In genomic region chr2:144548088-144548487, GRCh38 we compare ENCODE assay signal across 23 cellular contexts. TPM values are rescaled to one million over a fixed set of nuclear protein-coding genes. Genes with fewer than 3 reads are reported as not detected.
DNase-seq lines count a peak whose midpoint lies in the region; ATAC-seq and TF ChIP-seq lines count a peak whose summit lies in the region.
"Had no signal": no experiment of that assay in that cellular context is flagged by ENCODE, and none has a peak within 500 bp of the region (broad histone marks: within the 10 kb centered on the region; RNA-seq: fewer than 3 reads in every experiment).

No MANE protein-coding gene starts in this region.

- no peaks in the 10 kb centered on the region for H3K9me3 ChIP-seq in SK-N-SH
- H3K9me3 ChIP-seq in OCI-LY7 (ENCODE audit: low read length): no peaks in the 10 kb centered on the region
- H3K9me3 ChIP-seq in tibial nerve: peaks cover 0 to 2% (median 0%) of the 10 kb centered on the region in 4 donors
- no peaks in the 10 kb centered on the region for H3K9me3 ChIP-seq in upper lobe of right lung
- H3K9me3 ChIP-seq: BE2C, Caco-2, esophagus squamous epithelium, sigmoid colon, upper lobe of left lung had no signal

- H3K27ac ChIP-seq in SK-N-SH (ENCODE audit: low read depth in 2 of 2, low read length in 1 of 2) (no peak overlapping the region), OCI-LY7 (ENCODE audit: low read depth, low read length, poor library complexity, severe bottlenecking) (peak overlapping the region; percentile 48), tibial nerve (peak overlapping the region in 3 of 4 donors; percentile 11 to 74 (median 73)), upper lobe of right lung (no peak overlapping the region)
- H3K27ac ChIP-seq: cardiac muscle cell, esophagus squamous epithelium, sigmoid colon, upper lobe of left lung had no signal

- peaks cover 4% of the 10 kb centered on the region for H3F3A ChIP-seq in SK-N-SH (replicated peaks; ENCODE audit: insufficient read depth)

- BruUV-seq in OCI-LY7 (replicated peaks; lab: Mats Ljungman, UMichigan): no TSS peak

- 59% methylated on average over 1 of the region's 1 CpG for WGBS in SK-N-SH (ENCODE audit: low lambda C conversion rate)
- 31 to 42% methylated on average over 1 of the region's 1 CpG for WGBS in tibial nerve, 2 donors

- DNase-seq in SK-N-SH: no peak
- peak; percentile 35 for DNase-seq in OCI-LY7 (ENCODE audit: low spot score)
- DNase-seq in fibroblast of mammary gland (ENCODE audit: low read depth): peak; percentile 49
- DNase-seq in tibial nerve (ENCODE audit: low spot score in 2 of 2): no peak
- no peak for DNase-seq in ureter (ENCODE audit: low spot score)
- no peak for DNase-seq in upper lobe of right lung
- DNase-seq: activated CD4-positive, alpha-beta T cell treated with anti-CD3 and anti-CD28 coated beads, Interleukin-2, amount 50 U/mL, for 1 hour; activated naive CD4-positive, alpha-beta T cell treated with anti-CD3 and anti-CD28 coated beads, Interleukin-2, amount 10 ng/mL, durations not matched to agents 7 days and 5 days; anterior cingulate cortex; BE2C; Caco-2; cortex of kidney; DMS79 treated with DMSO at 0.1 percent for 48 hours; endodermal cell; esophagus squamous epithelium; kidney; NCI-H69; sigmoid colon; T-helper 9 cell; upper lobe of left lung had no signal

- ATAC-seq in SK-N-SH treated with all-trans-retinoic acid at 6 μM for 48 hours (no peak), GM19395 (IDR thresholded peaks at IDR 0.05; ENCODE audit: unreplicated experiment) (no peak), upper lobe of right lung (no peak)

- no peaks in the 10 kb centered on the region for H3K27me3 ChIP-seq in SK-N-SH (ENCODE audit: insufficient read depth)
- H3K27me3 ChIP-seq in tibial nerve: no peaks in the 10 kb centered on the region
- no peaks in the 10 kb centered on the region for H3K27me3 ChIP-seq in upper lobe of right lung
- H3K27me3 ChIP-seq: BE2C, cardiac muscle cell, esophagus squamous epithelium, sigmoid colon, upper lobe of left lung had no signal

- TF ChIP-seq RAD21 in SK-N-SH (IDR thresholded peaks at IDR 0.05; ENCODE audit: low read length): no peak

- no peak for TF ChIP-seq POLR2A in tibial nerve (IDR thresholded peaks at IDR 0.05)

- peak overlapping the region; percentile 25; the same call in 1 of the 2 replicates for H2AFZ ChIP-seq in SK-N-SH (ENCODE audit: low read depth)
- H2AFZ ChIP-seq in OCI-LY7 (ENCODE audit: low read length): peak overlapping the region; percentile 45; the same call in 1 of the 2 replicates

- no peak overlapping the region for H3K9ac ChIP-seq in SK-N-SH

- intact Hi-C loops in OCI-LY7 (cut with micrococcal nuclease; ENCODE audit: unreplicated experiment): no loop called here
- intact Hi-C loops in upper lobe of right lung (cut with DNase I): no loop called here

- H3K36me3 ChIP-seq in SK-N-SH (replicated peaks in 1 of 2; ENCODE audit: control insufficient read depth in 1 of 2, insufficient read depth in 2 of 2, low read length in 1 of 2) (no peaks in the 10 kb centered on the region), OCI-LY7 (ENCODE audit: insufficient read depth, low read length) (no peaks in the 10 kb centered on the region), tibial nerve (no peaks in the 10 kb centered on the region), upper lobe of right lung (no peaks in the 10 kb centered on the region)
- H3K36me3 ChIP-seq: BE2C, cardiac muscle cell, esophagus squamous epithelium, sigmoid colon, upper lobe of left lung had no signal

- H4K20me1 ChIP-seq in SK-N-SH (ENCODE audit: insufficient read depth): no peaks in the 10 kb centered on the region
- H4K20me1 ChIP-seq in OCI-LY7 (ENCODE audit: insufficient read depth, low read length): no peaks in the 10 kb centered on the region

- CTCF ChIA-PET in SK-N-SH (lab: Yijun Ruan, JAX) (no interaction called here), OCI-LY7 (lab: Charles Lee; ENCODE audit: unreplicated experiment) (no interaction called here)

- H3K79me2 ChIP-seq in SK-N-SH (ENCODE audit: insufficient read depth): no peaks in the 10 kb centered on the region
- no peaks in the 10 kb centered on the region for H3K79me2 ChIP-seq in OCI-LY7 (ENCODE audit: insufficient read depth, low read depth, low read length)

- H3K9me2 ChIP-seq in SK-N-SH (no peaks in the 10 kb centered on the region), OCI-LY7 (ENCODE audit: insufficient read depth, low read length) (no peaks in the 10 kb centered on the region)

- TF ChIP-seq EP300 in SK-N-SH (IDR thresholded peaks at IDR 0.05; ENCODE audit: borderline replicate concordance in 1 of 2, low read depth in 1 of 2, low read length in 1 of 2) (no peak), tibial nerve (IDR thresholded peaks at IDR 0.05) (no peak)

- TF ChIP-seq CTCF in SK-N-SH (IDR thresholded peaks at IDR 0.05) (no peak), OCI-LY7 (conservative IDR thresholded peaks at IDR 0.05; ENCODE audit: low read length) (no peak), fibroblast of mammary gland (conservative IDR thresholded peaks at IDR 0.05; ENCODE audit: control insufficient read depth, insufficient read depth, low read depth, low read length) (no peak), tibial nerve (IDR thresholded peaks at IDR 0.05) (no peak), upper lobe of right lung (IDR thresholded peaks at IDR 0.05) (no peak)

- no peak overlapping the region for H3K4me2 ChIP-seq in SK-N-SH
- peak overlapping the region; percentile 59 for H3K4me2 ChIP-seq in OCI-LY7 (ENCODE audit: low read length)

- POLR2A ChIA-PET in SK-N-SH (lab: Yijun Ruan, JAX): no interaction called here
- POLR2A ChIA-PET in OCI-LY7 (lab: Charles Lee): interaction anchor here (0.6 kb wide), 1 partner anchor 24 kb away, joined by 4 read pairs; no protein-coding TSS in a partner anchor

- H3K4me3 ChIP-seq in SK-N-SH (ENCODE audit: low read depth in 2 of 2, low read length in 1 of 2) (no peak overlapping the region), OCI-LY7 (ENCODE audit: low read depth, low read length, poor library complexity, severe bottlenecking) (peak overlapping the region; percentile 28), fibroblast of mammary gland (ENCODE audit: control insufficient read depth, low read depth, low read length) (no peak overlapping the region), tibial nerve (peak overlapping the region in 1 of 4 donors; percentile 16), upper lobe of right lung (no peak overlapping the region)
- H3K4me3 ChIP-seq: cardiac muscle cell, esophagus squamous epithelium, sigmoid colon, upper lobe of left lung had no signal

- H3K4me1 ChIP-seq in SK-N-SH (ENCODE audit: control insufficient read depth in 1 of 2, insufficient read depth in 2 of 2, low read depth in 1 of 2, low read length in 1 of 2): peaks cover 0 to 5% of the 10 kb centered on the region in 2 experiments; a peak in 2 of 4 replicates
- H3K4me1 ChIP-seq in OCI-LY7 (ENCODE audit: insufficient read depth, low read length, poor library complexity, severe bottlenecking): peaks cover 38% of the 10 kb centered on the region
- H3K4me1 ChIP-seq in tibial nerve: peaks cover 0 to 15% (median 2%) of the 10 kb centered on the region in 4 donors
- H3K4me1 ChIP-seq in upper lobe of right lung: no peaks in the 10 kb centered on the region
- H3K4me1 ChIP-seq: BE2C, Caco-2, esophagus squamous epithelium, sigmoid colon had no signal

TF ChIP-seq in SK-N-SH, 30 proteins besides CTCF, POLR2A, EP300 and RAD21 (continues in another document):
- TF ChIP-seq NRF1 (IDR thresholded peaks at IDR 0.05; ENCODE audit: low read depth, low read length) (no peak), USF1 (IDR thresholded peaks at IDR 0.05; ENCODE audit: borderline replicate concordance, low read depth) (no peak), MAX (IDR thresholded peaks at IDR 0.05; ENCODE audit: low read depth) (no peak), SMC3 (IDR thresholded peaks at IDR 0.05; ENCODE audit: low read depth, low read length) (no peak), MXI1 (IDR thresholded peaks at IDR 0.05; ENCODE audit: low read depth, low read length) (no peak), MEF2A (IDR thresholded peaks at IDR 0.05; ENCODE audit: borderline replicate concordance, low read depth) (no peak), CHD2 (IDR thresholded peaks at IDR 0.05; ENCODE audit: low read length, partially characterized antibody) (no peak)

TF ChIP-seq in SK-N-SH treated with all-trans-retinoic acid at 6 μM for 48 hours, 23 proteins besides CTCF, POLR2A, EP300 and RAD21 (continues in another document):
- TF ChIP-seq PATZ1 (CRISPR knock-in tag; IDR thresholded peaks at IDR 0.05; ENCODE audit: borderline replicate concordance): no peak
- TF ChIP-seq SNAI2 (CRISPR knock-in tag; IDR thresholded peaks at IDR 0.05): no peak
- no peak for TF ChIP-seq ESRRG (CRISPR knock-in tag; IDR thresholded peaks at IDR 0.05)
- TF ChIP-seq PPARA (CRISPR knock-in tag; IDR thresholded peaks at IDR 0.05; ENCODE audit: borderline replicate concordance): no peak

RNA-seq across cellular contexts. Expression of gene ZEB2, which starts 28.2 kb away (rescaled TPM):
- polyA plus RNA-seq in SK-N-SH (2012; rRNA removed): 16.3 and 20.5 TPM in 2 replicates
- 16.9 and 17.6 TPM in 2 replicates for polyA plus RNA-seq in SK-N-SH (2012; cell fraction: cytosol; rRNA removed)
- 24.6 and 25.9 TPM in 2 replicates for polyA plus RNA-seq in SK-N-SH (2012; cell fraction: nucleus; rRNA removed)
- 15.2 and 16.9 TPM in 2 replicates for total RNA-seq in OCI-LY7 (2014; rRNA removed; shearing (Covaris generic))
- total RNA-seq in OCI-LY7 (2022) (4.0 and 5.1 TPM in 2 replicates), tibial nerve (100 to 1,000 TPM; 148 to 290 (median 218) TPM), ureter (92.4 TPM), upper lobe of right lung (178 TPM)
- total RNA-seq: Caco-2 had no signal

Comparison
In these comparisons a context has a peak if more than half of its experiments do, and no peak if none do; other contexts are left out.
1. DNase-seq: peak in OCI-LY7 (single experiment) and fibroblast of mammary gland (single experiment); none in SK-N-SH (single experiment), tibial nerve (0 of 2), ureter (single experiment) and upper lobe of right lung (single experiment).
2. H3K27ac ChIP-seq: peak in OCI-LY7 (single experiment) and tibial nerve (3 of 4); none in SK-N-SH (0 of 2) and upper lobe of right lung (single experiment).